In the genomic region with DNA sequence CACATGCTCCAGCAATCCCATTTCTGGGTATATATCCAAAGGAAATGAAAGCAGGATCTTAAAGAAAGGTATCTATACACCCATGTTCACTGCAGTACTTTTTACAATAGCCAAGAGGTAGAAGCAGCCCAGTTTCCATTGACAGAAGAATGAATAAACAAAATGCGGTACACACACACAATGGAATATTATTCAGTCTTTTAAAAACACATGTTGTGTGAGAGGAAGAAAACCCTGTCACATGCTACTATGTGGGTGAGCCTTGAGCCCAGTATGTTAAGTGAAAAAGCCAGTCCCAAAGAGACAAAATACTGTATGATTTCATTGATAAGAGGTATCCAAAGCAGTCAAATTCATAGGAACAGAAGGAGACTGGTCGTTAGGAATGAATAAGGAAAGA, we compare ENCODE assay signal across 16 cellular contexts. TPM values are rescaled to one million over a fixed set of nuclear protein-coding genes. Genes with fewer than 3 reads are reported as not detected.
DNase-seq lines count a peak whose midpoint lies in the region; ATAC-seq, FAIRE-seq and TF ChIP-seq lines count a peak whose summit lies in the region.
"Had no signal": no experiment of that assay in that cellular context is flagged by ENCODE, and none has a peak within 500 bp of the region (broad histone marks: within the 10 kb centered on the region; RNA-seq: fewer than 3 reads in every experiment).

No MANE protein-coding gene starts in this region.

- H4K12ac ChIP-seq in trophoblast cell (ENCODE audit: low read depth, low read length) = no peak overlapping the region

- H3K4me2 ChIP-seq in HepG2 (ENCODE audit: low read depth, low read length) (no peak overlapping the region), trophoblast cell (ENCODE audit: low read length) (no peak overlapping the region)

- H3K23ac ChIP-seq in trophoblast cell (ENCODE audit: low read length) = no peak overlapping the region

- in situ Hi-C loops in HepG2 (cut with HindIII; ENCODE audit: extremely low pct_ligation_motif_present, low pct_unique_long_range_greater_than_20kb) = no loop called here

- no peak overlapping the region for H3K18ac ChIP-seq in trophoblast cell (ENCODE audit: low read length)

- POLR2A ChIA-PET in HepG2 (lab: Yijun Ruan, JAX) = no interaction called here

- TF ChIP-seq RAD21 in HepG2 (CRISPR knock-in tag; IDR thresholded peaks at IDR 0.05) = no peak

- 57% methylated on average over 2 of the region's 2 CpGs for WGBS in HepG2 (ENCODE audit: low lambda C conversion rate)
- WGBS in right lobe of liver (ENCODE audit: insufficient coverage, low coverage, low lambda C conversion rate, missing lambda C conversion rate) = 42% methylated on average over 2 of the region's 2 CpGs
- 100% methylated on average over 1 of the region's 2 CpGs for WGBS in trophoblast cell (ENCODE audit: extremely low coverage, insufficient coverage, insufficient read length)
- WGBS in body of pancreas, 2 donors = 67 to 75% methylated on average over 2 of the region's 2 CpGs

- intact Hi-C loops in HepG2 (cut with micrococcal nuclease; ENCODE audit: unreplicated experiment) = no loop called here
- intact Hi-C loops in right lobe of liver (cut with DNase I) = no loop called here
- intact Hi-C loops in activated T-helper 1 cell treated with anti-CD3 and anti-CD28 coated beads, Interleukin-12 subunit alpha, Interleukin-12 subunit beta, Interleukin-2, Interleukin-4 antibody, amounts not matched to agents 30 ng/mL and 10 ng/mL and 1 ng/mL, durations not matched to agents 14 hours and 24 hours and 36 hours (cut with micrococcal nuclease) = no loop called here
- intact Hi-C loops in body of pancreas (cut with DNase I) = no loop called here

- H3K27me3 Mint-ChIP-seq in activated T-helper 1 cell treated with anti-CD3 and anti-CD28 coated beads, Interleukin-12 subunit alpha, Interleukin-12 subunit beta, Interleukin-2, Interleukin-4 antibody, amounts not matched to agents 30 ng/mL and 10 ng/mL and 1 ng/mL, durations not matched to agents 14 hours and 24 hours and 36 hours (ENCODE audit: insufficient read depth) = peaks cover 5% of the 10 kb centered on the region

- ATAC-seq in HepG2 = no peak
- no peak for ATAC-seq in right lobe of liver
- ATAC-seq in GM21367 (IDR thresholded peaks at IDR 0.05; ENCODE audit: unreplicated experiment) = no peak
- ATAC-seq in body of pancreas = no peak

- BruUV-seq in HepG2 (replicated peaks; lab: Mats Ljungman, UMichigan) = no TSS peak

- H3K36me3 Mint-ChIP-seq in activated T-helper 1 cell treated with anti-CD3 and anti-CD28 coated beads, Interleukin-12 subunit alpha, Interleukin-12 subunit beta, Interleukin-2, Interleukin-4 antibody, amounts not matched to agents 30 ng/mL and 10 ng/mL and 1 ng/mL, durations not matched to agents 14 hours and 24 hours and 36 hours (ENCODE audit: low read depth) = peaks cover 31% of the 10 kb centered on the region

- H2AFZ ChIP-seq in HepG2 (ENCODE audit: low read length) (no peak overlapping the region), trophoblast cell (ENCODE audit: insufficient read depth, low read length, poor library complexity) (no peak overlapping the region)

- CTCF ChIA-PET in HepG2 (lab: Yijun Ruan, JAX; ENCODE audit: low intra/inter-chr PET ratio, low total read pairs) = no interaction called here

- H3K9me3 ChIP-seq in HepG2 (ENCODE audit: low read length) (no peaks in the 10 kb centered on the region), right lobe of liver (no peaks in the 10 kb centered on the region), trophoblast cell (ENCODE audit: insufficient read depth, low read depth, low read length) (no peaks in the 10 kb centered on the region), body of pancreas (no peaks in the 10 kb centered on the region)
- H3K9me3 ChIP-seq: HAP-1 had no signal

- H2BK120ac ChIP-seq in trophoblast cell (ENCODE audit: insufficient read depth, low read length, poor library complexity) = no peak overlapping the region

- no peaks in the 10 kb centered on the region for H3K79me2 ChIP-seq in HepG2 (ENCODE audit: insufficient read depth, low read length)
- H3K79me2 ChIP-seq in trophoblast cell (ENCODE audit: control insufficient read depth, insufficient read depth, low read length, poor library complexity) = peaks cover 12% of the 10 kb centered on the region

- H3K14ac ChIP-seq in trophoblast cell (ENCODE audit: low read length) = no peak overlapping the region

- H2BK5ac ChIP-seq in trophoblast cell (ENCODE audit: low read depth, low read length, poor library complexity) = no peak overlapping the region

- no peak overlapping the region for H2AK5ac ChIP-seq in trophoblast cell (ENCODE audit: low read length)

- no peak overlapping the region for H3K27ac ChIP-seq in HepG2 (ENCODE audit: extremely low read length, insufficient read depth, low read length)
- no peak overlapping the region for H3K27ac ChIP-seq in right lobe of liver
- peak overlapping the region; percentile 100 for H3K27ac ChIP-seq in epithelial cell of prostate
- H3K27ac ChIP-seq in trophoblast cell (ENCODE audit: low read depth, low read length) = peak overlapping the region; percentile 6
- H3K27ac ChIP-seq in body of pancreas = no peak overlapping the region
- H3K27ac ChIP-seq: C4-2B had no signal

- H3K4me1 ChIP-seq in HepG2 (ENCODE audit: insufficient read depth, low read length) (peaks cover 23% of the 10 kb centered on the region), right lobe of liver (peaks cover 0 to 6% (median 0%) of the 10 kb centered on the region in 4 donors), trophoblast cell (ENCODE audit: control insufficient read depth in 1 of 2, insufficient read depth in 2 of 2, low read length in 2 of 2) (peaks cover 19 to 23% of the 10 kb centered on the region in 2 experiments), body of pancreas (peaks cover 24% of the 10 kb centered on the region)
- H3K4me1 ChIP-seq: HAP-1 had no signal

- H3K4me1 Mint-ChIP-seq in activated T-helper 1 cell treated with anti-CD3 and anti-CD28 coated beads, Interleukin-12 subunit alpha, Interleukin-12 subunit beta, Interleukin-2, Interleukin-4 antibody, amounts not matched to agents 30 ng/mL and 10 ng/mL and 1 ng/mL, durations not matched to agents 14 hours and 24 hours and 36 hours (ENCODE audit: low read depth) = peaks cover 13% of the 10 kb centered on the region

- peaks cover 24% of the 10 kb centered on the region for H3K79me1 ChIP-seq in trophoblast cell (ENCODE audit: low read length)

- TF ChIP-seq POLR2A in HepG2 (IDR thresholded peaks at IDR 0.05; ENCODE audit: insufficient read depth in 1 of 2, low read depth in 2 of 2, low read length in 2 of 2) = no peak
- no peak for TF ChIP-seq POLR2A in right lobe of liver (IDR thresholded peaks at IDR 0.05)
- TF ChIP-seq POLR2A in body of pancreas (IDR thresholded peaks at IDR 0.05) = no peak

- TF ChIP-seq EP300 in HepG2 (IDR thresholded peaks at IDR 0.05; ENCODE audit: low read depth in 2 of 2, low read length in 2 of 2) = no peak
- no peak for TF ChIP-seq EP300 in HepG2 (CRISPR knock-in tag; IDR thresholded peaks at IDR 0.05; ENCODE audit: borderline replicate concordance)

- TF ChIP-seq CTCF in HepG2 (CRISPR knock-in tag; IDR thresholded peaks at IDR 0.05) (no peak), right lobe of liver (IDR thresholded peaks at IDR 0.05) (no peak), body of pancreas (IDR thresholded peaks at IDR 0.05) (no peak)

- no peaks in the 10 kb centered on the region for H4K20me1 ChIP-seq in HepG2 (ENCODE audit: insufficient read depth, low read length)

- no peaks in the 10 kb centered on the region for H3K36me3 ChIP-seq in HepG2 (replicated peaks in 1 of 2; ENCODE audit: control insufficient read depth in 1 of 2, insufficient read depth in 2 of 2, low read length in 2 of 2)
- H3K36me3 ChIP-seq in right lobe of liver = no peaks in the 10 kb centered on the region
- H3K36me3 ChIP-seq in trophoblast cell (ENCODE audit: control insufficient read depth in 1 of 2, insufficient read depth in 2 of 2, low read length in 2 of 2) = peaks cover 9 to 11% of the 10 kb centered on the region in 2 experiments
- no peaks in the 10 kb centered on the region for H3K36me3 ChIP-seq in body of pancreas (replicated peaks in 1 of 2; ENCODE audit: insufficient read depth in 1 of 2, low read depth in 2 of 2)
- H3K36me3 ChIP-seq: HAP-1 had no signal

- no peak overlapping the region for H4K91ac ChIP-seq in trophoblast cell (ENCODE audit: low read depth, low read length)

- H3K4me3 Mint-ChIP-seq in activated T-helper 1 cell treated with anti-CD3 and anti-CD28 coated beads, Interleukin-12 subunit alpha, Interleukin-12 subunit beta, Interleukin-2, Interleukin-4 antibody, amounts not matched to agents 30 ng/mL and 10 ng/mL and 1 ng/mL, durations not matched to agents 14 hours and 24 hours and 36 hours = no peak overlapping the region

- H3K9ac ChIP-seq in HepG2 (ENCODE audit: insufficient read depth, low read depth, low read length) (no peak overlapping the region), trophoblast cell (ENCODE audit: low read length) (no peak overlapping the region)

- H3K27ac Mint-ChIP-seq in activated T-helper 1 cell treated with anti-CD3 and anti-CD28 coated beads, Interleukin-12 subunit alpha, Interleukin-12 subunit beta, Interleukin-2, Interleukin-4 antibody, amounts not matched to agents 30 ng/mL and 10 ng/mL and 1 ng/mL, durations not matched to agents 14 hours and 24 hours and 36 hours = no peak overlapping the region

- H3K4me3 ChIP-seq in HepG2 (replicated peaks in 1 of 3; ENCODE audit: insufficient read depth in 1 of 3, low read depth in 2 of 3, low read length in 3 of 3) (no peak overlapping the region), right lobe of liver (no peak overlapping the region), trophoblast cell (ENCODE audit: low read depth, low read length) (no peak overlapping the region), body of pancreas (no peak overlapping the region)
- H3K4me3 ChIP-seq: HAP-1 had no signal

- no peak overlapping the region for H2BK12ac ChIP-seq in trophoblast cell (ENCODE audit: low read length)

- FAIRE-seq in HepG2 (lab: Jason Lieb, UNC) = no peak
- FAIRE-seq: HTR-8/SVneo had no signal

- H3K27me3 ChIP-seq in HepG2 (ENCODE audit: control insufficient read depth in 1 of 2, insufficient read depth in 2 of 2, low read length in 2 of 2) = no peaks in the 10 kb centered on the region
- no peaks in the 10 kb centered on the region for H3K27me3 ChIP-seq in right lobe of liver
- H3K27me3 ChIP-seq in trophoblast cell (ENCODE audit: insufficient read depth, low read length) = no peaks in the 10 kb centered on the region
- no peaks in the 10 kb centered on the region for H3K27me3 ChIP-seq in body of pancreas

- peaks cover 14% of the 10 kb centered on the region for H3K9me3 Mint-ChIP-seq in activated T-helper 1 cell treated with anti-CD3 and anti-CD28 coated beads, Interleukin-12 subunit alpha, Interleukin-12 subunit beta, Interleukin-2, Interleukin-4 antibody, amounts not matched to agents 30 ng/mL and 10 ng/mL and 1 ng/mL, durations not matched to agents 14 hours and 24 hours and 36 hours

- DNase-seq in HepG2 (ENCODE audit: low spot score) (no peak), right lobe of liver (no peak), epithelial cell of prostate (ENCODE audit: low read depth, low spot score) (no peak), trophoblast cell (no peak), HUDEP-2 (lab: John Stamatoyannopoulos, UW; ENCODE audit: unreplicated experiment in 76 of 76) (no peak), body of pancreas (no peak)
- no peak for DNase-seq in activated T-helper 1 cell treated with anti-CD3 and anti-CD28 coated beads, Interleukin-12 subunit alpha, Interleukin-12 subunit beta, Interleukin-2, Interleukin-4 antibody, amounts not matched to agents 30 ng/mL and 10 ng/mL and 1 ng/mL, durations not matched to agents 14 hours and 24 hours and 36 hours (ENCODE audit: low spot score)
- DNase-seq: KBM-7; NCI-H1092 treated with DMSO at 0.1 percent for 48 hours; NCI-H1694; NK-92 treated with Interleukin-12 subunit alpha and Interleukin-12 subunit beta, amount 100 ng/mL, for 24 hours; OCI-M1 had no signal

- H3K4ac ChIP-seq in trophoblast cell (ENCODE audit: low read depth, low read length) = no peak overlapping the region

- H4K8ac ChIP-seq in trophoblast cell (ENCODE audit: low read depth, low read length) = no peak overlapping the region

RNA-seq across cellular contexts. Expression of a gene that starts 6.3 kb away (rescaled TPM):
- total RNA-seq in HepG2 (2016; rRNA removed; fragmentation: Illumina TruSeq; extraction: Trizol) (6.5 and 8.2 TPM in 2 replicates), right lobe of liver (1 to 10 TPM in 5 of 6 experiments, under 1 TPM in 1; 0.95 to 3.4 (median 2.0) TPM), body of pancreas (10 to 100 TPM; 35.9 to 65.1 TPM)
- 1.9 and 2.2 TPM in 2 replicates for total RNA-seq in HepG2 (2016; cell fraction: cytosol; rRNA removed; fragmentation: Illumina TruSeq; extraction: Trizol; ENCODE audit: low read depth)
- total RNA-seq in HepG2 (2016; cell fraction: insoluble cytoplasmic fraction; rRNA removed; fragmentation: Illumina TruSeq; extraction: Trizol) = 6.1 and 9.1 TPM in 2 replicates
- total RNA-seq in HepG2 (2016; cell fraction: membrane; rRNA removed; fragmentation: Illumina TruSeq; extraction: Trizol) = 1.7 and 1.9 TPM in 2 replicates
- 4.7 and 5.7 TPM in 2 replicates for total RNA-seq in HepG2 (2016; cell fraction: nucleus; rRNA removed; fragmentation: Illumina TruSeq; extraction: Trizol)
- 6.9 and 8.1 TPM in 2 replicates for polyA plus RNA-seq in HepG2 (2011; rRNA removed)
- 3.8 and 4.9 TPM in 2 replicates for polyA plus RNA-seq in HepG2 (2011; cell fraction: cytosol; rRNA removed)
- 9.6 and 10.8 TPM in 2 replicates for polyA plus RNA-seq in HepG2 (2011; cell fraction: nucleus; rRNA removed)
- polyA plus RNA-seq in HepG2 (2012) = 1.9 and 3.0 TPM in 2 replicates
- 1.7 TPM in 2 replicates for polyA plus RNA-seq in HepG2 (2016; cell fraction: cytosol; fragmentation: Illumina TruSeq; extraction: Trizol; ENCODE audit: low read depth)
- polyA plus RNA-seq in HepG2 (2016; cell fraction: insoluble cytoplasmic fraction; fragmentation: Illumina TruSeq; extraction: Trizol; ENCODE audit: low read depth) = 7.8 and 8.2 TPM in 2 replicates
- 1.5 and 1.7 TPM in 2 replicates for polyA plus RNA-seq in HepG2 (2016; cell fraction: membrane; fragmentation: Illumina TruSeq; extraction: Trizol; ENCODE audit: low read depth)
- 7.8 and 9.5 TPM in 2 replicates for polyA plus RNA-seq in HepG2 (2016; cell fraction: nucleus; fragmentation: Illumina TruSeq; extraction: Trizol; ENCODE audit: insufficient read depth, low read depth)
- polyA minus RNA-seq in HepG2 (2011; rRNA and poly(A)+ RNA removed; ENCODE audit: low replicate concordance) = 4.3 and 72.3 TPM in 2 replicates
- polyA minus RNA-seq in HepG2 (2011; cell fraction: cytosol; rRNA and poly(A)+ RNA removed) = 5.7 and 10.3 TPM in 2 replicates
- 8.8 and 10.7 TPM in 2 replicates for polyA minus RNA-seq in HepG2 (2011; cell fraction: nucleus; rRNA and poly(A)+ RNA removed)
- 245 and 254 TPM in 2 replicates for polyA plus RNA-seq in trophoblast cell (2013)
- 8.1 and 9.2 TPM in 2 replicates for total RNA-seq in activated T-helper 1 cell treated with anti-CD3 and anti-CD28 coated beads, Interleukin-12 subunit alpha, Interleukin-12 subunit beta, Interleukin-2, Interleukin-4 antibody, amounts not matched to agents 30 ng/mL and 10 ng/mL and 1 ng/mL, durations not matched to agents 14 hours and 24 hours and 36 hours

Comparison
In these comparisons a context has a peak if more than half of its experiments do, and no peak if none do; other contexts are left out.
1. H3K27ac ChIP-seq: peak in epithelial cell of prostate (single experiment) and trophoblast cell (single experiment); none in HepG2 (single experiment), right lobe of liver (0 of 3) and body of pancreas (0 of 4).